ENCODE assay signal across 2 cellular contexts in genomic region chr15:55785593-55785992, GRCh38. TPM values are rescaled to one million over a fixed set of nuclear protein-coding genes. Genes with fewer than 3 reads are reported as not detected.
"Had no signal": no experiment of that assay in that cellular context is flagged by ENCODE, and none has a peak within 500 bp of the region (broad histone marks: within the 10 kb centered on the region; RNA-seq: fewer than 3 reads in every experiment).

No MANE protein-coding gene starts in this region.

RNA-seq across cellular contexts. Expression of gene PRTG, which starts 42.6 kb away (rescaled TPM):
- total RNA-seq: naive thymus-derived CD4-positive, alpha-beta T cell; natural killer cell had no signal
- polyA plus RNA-seq: naive thymus-derived CD4-positive, alpha-beta T cell had no signal
